ENCODE assay signal across 14 cellular contexts in genomic region chr2:238688197-238689153, GRCh38.
"Had no signal": no experiment of that assay in that cellular context is flagged by ENCODE, and none has a peak within 500 bp of the region (broad histone marks: within the 10 kb centered on the region; RNA-seq: fewer than 3 reads in every experiment).

No MANE protein-coding gene starts in this region.

- ATAC-seq: activated CD4-positive, alpha-beta T cell treated with anti-CD3 and anti-CD28 coated beads for 36 hours; activated T-helper 17 cell treated with anti-CD3 and anti-CD28 coated beads, Interleukin-2, amount 50 U/mL, for 72 hours; gastrocnemius medialis; left ventricle myocardium superior; T-cell had no signal

- H3K36me3 ChIP-seq: brain microvascular endothelial cell, gastrocnemius medialis, tibial artery had no signal

- H3K27ac ChIP-seq: brain microvascular endothelial cell, gastrocnemius medialis, tibial artery had no signal

- H3K4me3 Mint-ChIP-seq: activated CD4-positive, alpha-beta T cell treated with anti-CD3 and anti-CD28 coated beads for 36 hours; activated naive CD4-positive, alpha-beta T cell treated with anti-CD3 and anti-CD28 coated beads, Interleukin-2, amount 10 ng/mL, durations not matched to agents 7 days and 5 days; activated T-helper 17 cell treated with anti-CD3 and anti-CD28 coated beads, Interleukin-2, amount 50 U/mL, for 72 hours; T-cell had no signal

- H3K27me3 ChIP-seq: brain microvascular endothelial cell had no signal

- H3K9me3 Mint-ChIP-seq: activated naive CD4-positive, alpha-beta T cell treated with anti-CD3 and anti-CD28 coated beads, Interleukin-2, amount 10 ng/mL, durations not matched to agents 7 days and 5 days; activated T-helper 17 cell treated with anti-CD3 and anti-CD28 coated beads, Interleukin-2, amount 50 U/mL, for 72 hours; T-cell had no signal

- H3K9me3 ChIP-seq: gastrocnemius medialis, tibial artery had no signal

- DNase-seq: activated CD4-positive, alpha-beta T cell treated with anti-CD3 and anti-CD28 coated beads for 36 hours; activated CD8-positive, alpha-beta memory T cell treated with anti-CD3 and anti-CD28 coated beads for 24 hours; activated naive CD4-positive, alpha-beta T cell treated with anti-CD3 and anti-CD28 coated beads, Interleukin-2, amount 10 ng/mL, durations not matched to agents 7 days and 5 days; activated T-cell treated with anti-CD3 and anti-CD28 coated beads for 4 hours; amygdala; brain microvascular endothelial cell; erythroblast; gastrocnemius medialis; left ventricle myocardium superior; stimulated activated CD4-positive, alpha-beta T cell treated with anti-CD3 and anti-CD28 coated beads, Interleukin-2, amount 100 ng/mL, for 48 hours; T-cell; T1000 had no signal

- H3K4me1 ChIP-seq: gastrocnemius medialis had no signal

- H3K27ac Mint-ChIP-seq: activated CD4-positive, alpha-beta T cell treated with anti-CD3 and anti-CD28 coated beads for 36 hours; activated naive CD4-positive, alpha-beta T cell treated with anti-CD3 and anti-CD28 coated beads, Interleukin-2, amount 10 ng/mL, durations not matched to agents 7 days and 5 days; activated T-helper 17 cell treated with anti-CD3 and anti-CD28 coated beads, Interleukin-2, amount 50 U/mL, for 72 hours; T-cell had no signal

- H3K4me1 Mint-ChIP-seq: activated naive CD4-positive, alpha-beta T cell treated with anti-CD3 and anti-CD28 coated beads, Interleukin-2, amount 10 ng/mL, durations not matched to agents 7 days and 5 days; activated T-helper 17 cell treated with anti-CD3 and anti-CD28 coated beads, Interleukin-2, amount 50 U/mL, for 72 hours; T-cell had no signal

- H3K4me3 ChIP-seq: gastrocnemius medialis, tibial artery had no signal

- H3K36me3 Mint-ChIP-seq: activated naive CD4-positive, alpha-beta T cell treated with anti-CD3 and anti-CD28 coated beads, Interleukin-2, amount 10 ng/mL, durations not matched to agents 7 days and 5 days; T-cell had no signal
